Comparison of ENCODE assay signal across 12 cellular contexts in genomic region chr7:452230-452751, GRCh38.
DNase-seq lines count a peak whose midpoint lies in the region; ATAC-seq lines count a peak whose summit lies in the region.
"Had no signal": no experiment of that assay in that cellular context is flagged by ENCODE, and none has a peak within 500 bp of the region (broad histone marks: within the 10 kb centered on the region; RNA-seq: fewer than 3 reads in every experiment).

No MANE protein-coding gene starts in this region.

- peak overlapping the region; percentile 41 for H3K9ac ChIP-seq in mesendoderm (ENCODE audit: low read length)

- no peak overlapping the region for H4K8ac ChIP-seq in mesendoderm (ENCODE audit: low read depth, low read length)

- no peaks in the 10 kb centered on the region for H3K27me3 ChIP-seq in mesendoderm (ENCODE audit: insufficient read depth, low read length, poor library complexity)

- H2BK5ac ChIP-seq in mesendoderm (ENCODE audit: low read length), result no peak overlapping the region

- H2AK5ac ChIP-seq in mesendoderm (ENCODE audit: low read length), result no peak overlapping the region

- H4K5ac ChIP-seq in mesendoderm (ENCODE audit: low read length), result no peak overlapping the region

- intact Hi-C loops in posterior vena cava (cut with DNase I), result no loop called here

- H3K36me3 ChIP-seq in mesendoderm (ENCODE audit: control insufficient read depth, insufficient read depth, low read length), result no peaks in the 10 kb centered on the region

- no peaks in the 10 kb centered on the region for H3K4me1 ChIP-seq in mesendoderm (ENCODE audit: control insufficient read depth, low read depth, low read length)

- H2BK120ac ChIP-seq in mesendoderm (ENCODE audit: low read depth, low read length), result no peak overlapping the region

- ATAC-seq in HG03045 (IDR thresholded peaks at IDR 0.05; ENCODE audit: unreplicated experiment), result no peak

- H3K27ac ChIP-seq in mesendoderm (ENCODE audit: low read depth, low read length), result no peak overlapping the region

- no peak overlapping the region for H3K4ac ChIP-seq in mesendoderm (ENCODE audit: low read depth, low read length)

- no peak overlapping the region for H3K18ac ChIP-seq in mesendoderm (ENCODE audit: low read length)

- WGBS in mesendoderm (ENCODE audit: extremely low coverage, insufficient coverage, low lambda C conversion rate), result no CpG with 5 or more reads among the region's 30 CpGs

- DNase-seq in AG08396 (ENCODE audit: low spot score), result peak; percentile 70
- peak; percentile 39 for DNase-seq in MV-4-11 (lab: John Stamatoyannopoulos, UW)
- peak; percentile 59 for DNase-seq in epidermal melanocyte (ENCODE audit: insufficient read length, low spot score)
- peak; percentile 49 for DNase-seq in mesendoderm
- no peak for DNase-seq in posterior vena cava (ENCODE audit: low spot score)
- no peak for DNase-seq in activated CD4-positive, alpha-beta T cell treated with anti-CD3 and anti-CD28 coated beads for 1 hour
- DNase-seq in NCI-H345 (lab: John Stamatoyannopoulos, UW), result no peak
- DNase-seq: activated B cell treated with CpG ODN at 0.5 μM for 24 hours; activated effector memory CD4-positive, alpha-beta T cell treated with Interleukin-2 at 50 U/mL for 16 hours; naive B cell; NCI-H526 treated with DMSO at 0.1 percent for 48 hours had no signal

- peak overlapping the region; percentile 57 for H3K56ac ChIP-seq in mesendoderm (ENCODE audit: low read length)

- H3K4me2 ChIP-seq in mesendoderm (ENCODE audit: low read length), result peak overlapping the region; percentile 67

- H3K23ac ChIP-seq in mesendoderm (ENCODE audit: low read length), result no peak overlapping the region

- no peak overlapping the region for H2BK15ac ChIP-seq in mesendoderm (replicated peaks; ENCODE audit: low read depth)

- no peak overlapping the region for H3K4me3 ChIP-seq in mesendoderm (ENCODE audit: low read length)

- no peaks in the 10 kb centered on the region for H3K79me2 ChIP-seq in mesendoderm (ENCODE audit: control insufficient read depth, insufficient read depth, low read length)

- H3K79me1 ChIP-seq in mesendoderm (ENCODE audit: low read length), result no peaks in the 10 kb centered on the region

Comparison
In these comparisons a context has a peak if more than half of its experiments do, and no peak if none do; other contexts are left out.
1. DNase-seq: peak in AG08396 (single experiment), MV-4-11 (single experiment), epidermal melanocyte (single experiment) and mesendoderm (single experiment); none in posterior vena cava (single experiment), activated CD4-positive, alpha-beta T cell treated with anti-CD3 and anti-CD28 coated beads for 1 hour (single experiment) and NCI-H345 (single experiment).